Comparison of ENCODE assay signal across 16 cellular contexts in the genomic region with DNA sequence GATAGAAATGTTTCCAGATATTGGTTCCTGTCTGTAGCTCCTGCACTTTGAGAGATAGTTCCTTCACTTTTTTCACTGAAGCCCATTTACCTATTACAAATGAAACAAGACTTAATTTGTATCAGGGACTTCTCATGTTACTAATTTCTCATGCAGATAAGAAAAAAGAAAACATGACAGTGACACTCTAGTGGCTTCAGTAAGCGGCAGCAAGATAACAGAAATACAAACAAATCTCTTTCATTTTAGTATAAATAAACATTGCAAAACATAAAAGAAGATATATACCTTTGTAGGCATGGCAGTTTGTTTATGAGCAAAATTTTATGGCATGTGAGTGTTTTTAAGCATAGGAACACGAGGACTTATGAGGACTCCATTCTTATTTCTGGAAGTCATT.
A peak's percentile ranks its signal among the peaks of the same experiment; 100 is the strongest.
DNase-seq lines count a peak whose midpoint lies in the region; ATAC-seq, FAIRE-seq and TF ChIP-seq lines count a peak whose summit lies in the region.
"Had no signal": no experiment of that assay in that cellular context is flagged by ENCODE, and none has a peak within 500 bp of the region (broad histone marks: within the 10 kb centered on the region; RNA-seq: fewer than 3 reads in every experiment).

No MANE protein-coding gene starts in this region.

- no TSS peak for BruUV-seq in Caco-2 (replicated peaks; lab: Mats Ljungman, UMichigan)

- FAIRE-seq in astrocyte (lab: Jason Lieb, UNC), result no peak
- FAIRE-seq: A204.1, GM12892, H54 had no signal

- 15% methylated on average over 2 of the region's 2 CpGs for WGBS in smooth muscle cell (ENCODE audit: low lambda C conversion rate)
- 92 to 99% (median 95%) methylated on average over 2 of the region's 2 CpGs for WGBS in heart left ventricle, 4 donors

- H3K4me2 ChIP-seq in astrocyte (ENCODE audit: low read length), result no peak overlapping the region
- H3K4me2 ChIP-seq in smooth muscle cell, result peak overlapping the region; percentile 60

- no peaks in the 10 kb centered on the region for H3K27me3 Mint-ChIP-seq in Caco-2 (ENCODE audit: insufficient read depth, unreplicated experiment)
- peaks cover 6% of the 10 kb centered on the region for H3K27me3 Mint-ChIP-seq in HFFc6 (ENCODE audit: insufficient read depth)
- no peaks in the 10 kb centered on the region for H3K27me3 Mint-ChIP-seq in astrocyte (ENCODE audit: low read depth, unreplicated experiment)
- H3K27me3 Mint-ChIP-seq: IgD-negative memory B cell had no signal

- TF ChIP-seq POLR2A in heart left ventricle (IDR thresholded peaks at IDR 0.05), result no peak

- POLR2A ChIA-PET in Caco-2 (lab: Charles Lee), result no interaction called here

- H3K9me3 ChIP-seq in Caco-2, result no peaks in the 10 kb centered on the region
- H3K9me3 ChIP-seq in astrocyte (ENCODE audit: insufficient read depth, low read depth, low read length), result no peaks in the 10 kb centered on the region
- H3K9me3 ChIP-seq in smooth muscle cell (replicated peaks; ENCODE audit: low read depth), result no peaks in the 10 kb centered on the region
- H3K9me3 ChIP-seq in heart left ventricle, result no peaks in the 10 kb centered on the region

- H3K36me3 ChIP-seq in Caco-2 (ENCODE audit: control insufficient read depth, insufficient read depth, low read length), result no peaks in the 10 kb centered on the region
- H3K36me3 ChIP-seq in astrocyte (ENCODE audit: insufficient read depth, low read length), result peaks cover 9% of the 10 kb centered on the region
- peaks cover 6% of the 10 kb centered on the region for H3K36me3 ChIP-seq in smooth muscle cell (ENCODE audit: low read depth)
- H3K36me3 ChIP-seq in heart left ventricle, result peaks cover 0 to 24% (median 6%) of the 10 kb centered on the region in 9 donors

- H3K4me1 Mint-ChIP-seq in Caco-2 (ENCODE audit: low read depth, unreplicated experiment), result peaks cover 27% of the 10 kb centered on the region
- peaks cover 80% of the 10 kb centered on the region for H3K4me1 Mint-ChIP-seq in HFFc6 (ENCODE audit: low read depth)
- H3K4me1 Mint-ChIP-seq in astrocyte (ENCODE audit: low read depth, unreplicated experiment), result peaks cover 15% of the 10 kb centered on the region

- peaks cover 27% of the 10 kb centered on the region for H3K36me3 Mint-ChIP-seq in Caco-2 (ENCODE audit: insufficient read depth, unreplicated experiment)
- H3K36me3 Mint-ChIP-seq in HFFc6 (ENCODE audit: low read depth), result peaks cover 67% of the 10 kb centered on the region
- peaks cover 10% of the 10 kb centered on the region for H3K36me3 Mint-ChIP-seq in astrocyte (ENCODE audit: low read depth, unreplicated experiment)

- H4K20me1 ChIP-seq in astrocyte (ENCODE audit: insufficient read depth, low read length) (no peaks in the 10 kb centered on the region), smooth muscle cell (ENCODE audit: low read depth) (no peaks in the 10 kb centered on the region)

- DNase-seq in Caco-2 (no peak), HFFc6 (no peak), astrocyte (ENCODE audit: low read depth) (no peak), smooth muscle cell (lab: John Stamatoyannopoulos, UW; ENCODE audit: unreplicated experiment) (no peak), heart left ventricle (no peak)
- no peak for DNase-seq in activated effector memory CD4-positive, alpha-beta T cell treated with anti-CD3 and anti-CD28 coated beads, Interleukin-2, amount 50 U/mL, for 16 hours
- DNase-seq: CD8-positive, alpha-beta T cell; COR-L47; DND-41; GDM1 had no signal

- H3K27me3 ChIP-seq in Caco-2 (replicated peaks; ENCODE audit: control insufficient read depth, insufficient read depth, low read length), result no peaks in the 10 kb centered on the region
- H3K27me3 ChIP-seq in astrocyte (ENCODE audit: insufficient read depth, low read length), result no peaks in the 10 kb centered on the region
- H3K27me3 ChIP-seq in smooth muscle cell (ENCODE audit: low read depth), result no peaks in the 10 kb centered on the region
- no peaks in the 10 kb centered on the region for H3K27me3 ChIP-seq in heart left ventricle

- CTCF ChIA-PET in Caco-2 (lab: Charles Lee), result no interaction called here

- H3F3A ChIP-seq in smooth muscle cell (ENCODE audit: low read depth), result peaks cover 12% of the 10 kb centered on the region

- H3K9ac ChIP-seq in astrocyte (ENCODE audit: low read length) (no peak overlapping the region), smooth muscle cell (ENCODE audit: low read depth) (no peak overlapping the region)

- no peak for ATAC-seq in heart left ventricle
- ATAC-seq in GM21367 (IDR thresholded peaks at IDR 0.05; ENCODE audit: unreplicated experiment), result no peak
- ATAC-seq: CD8-positive, alpha-beta T cell had no signal

- H3K4me3 Mint-ChIP-seq in Caco-2 (ENCODE audit: unreplicated experiment), result no peak overlapping the region
- no peak overlapping the region for H3K4me3 Mint-ChIP-seq in HFFc6
- no peak overlapping the region for H3K4me3 Mint-ChIP-seq in astrocyte (ENCODE audit: unreplicated experiment)
- H3K4me3 Mint-ChIP-seq: CD14-positive monocyte; CD8-positive, alpha-beta T cell had no signal

- H3K4me3 ChIP-seq in Caco-2 (ENCODE audit: low read depth, low read length) (no peak overlapping the region), astrocyte (ENCODE audit: insufficient read depth, low read depth, low read length) (no peak overlapping the region), smooth muscle cell (no peak overlapping the region), heart left ventricle (no peak overlapping the region)

- H3K27ac Mint-ChIP-seq in Caco-2 (ENCODE audit: unreplicated experiment), result peak overlapping the region; percentile 48
- peak overlapping the region; percentile 86 for H3K27ac Mint-ChIP-seq in HFFc6
- H3K27ac Mint-ChIP-seq in astrocyte (ENCODE audit: unreplicated experiment), result no peak overlapping the region
- H3K27ac Mint-ChIP-seq: CD8-positive, alpha-beta T cell had no signal

- H3K9me3 Mint-ChIP-seq in Caco-2 (ENCODE audit: unreplicated experiment) (no peaks in the 10 kb centered on the region), HFFc6 (peaks cover 4% of the 10 kb centered on the region; the same call in 1 of the 2 replicates), astrocyte (ENCODE audit: unreplicated experiment) (peaks cover 5% of the 10 kb centered on the region)
- H3K9me3 Mint-ChIP-seq: CD8-positive, alpha-beta T cell had no signal

- peak overlapping the region; percentile 14 for H3K27ac ChIP-seq in astrocyte (ENCODE audit: low read depth, low read length)
- peak overlapping the region; percentile 77 for H3K27ac ChIP-seq in smooth muscle cell (ENCODE audit: low read depth)
- H3K27ac ChIP-seq in heart left ventricle, result no peak overlapping the region

- H2AFZ ChIP-seq in astrocyte (ENCODE audit: low read depth, low read length) (no peak overlapping the region), smooth muscle cell (ENCODE audit: low read depth) (no peak overlapping the region)

- peaks cover 16% of the 10 kb centered on the region; the same call in 1 of the 2 replicates for H3K4me1 ChIP-seq in Caco-2
- H3K4me1 ChIP-seq in astrocyte (ENCODE audit: insufficient read depth, low read length), result peaks cover 15% of the 10 kb centered on the region
- H3K4me1 ChIP-seq in smooth muscle cell (ENCODE audit: low read depth), result peaks cover 24% of the 10 kb centered on the region
- H3K4me1 ChIP-seq in heart left ventricle, result no peaks in the 10 kb centered on the region

- TF ChIP-seq CTCF in Caco-2 (IDR thresholded peaks at IDR 0.05; ENCODE audit: insufficient read depth in 1 of 2, low read depth in 1 of 2, low read length in 1 of 2, severe bottlenecking in 1 of 2, unreplicated experiment in 1 of 2) (no peak), HFFc6 (IDR thresholded peaks at IDR 0.05) (no peak), astrocyte (IDR thresholded peaks at IDR 0.05; ENCODE audit: insufficient read depth, low read depth, low read length) (no peak), smooth muscle cell (IDR thresholded peaks at IDR 0.05; ENCODE audit: borderline replicate concordance, insufficient read depth, poor library complexity, severe bottlenecking) (no peak), heart left ventricle (IDR thresholded peaks at IDR 0.05) (no peak)

- intact Hi-C loops in Caco-2 (cut with micrococcal nuclease; ENCODE audit: unreplicated experiment) (no loop called here), heart left ventricle (cut with DNase I) (no loop called here)

- H3K79me2 ChIP-seq in astrocyte (ENCODE audit: insufficient read depth, low read length) (no peaks in the 10 kb centered on the region), smooth muscle cell (ENCODE audit: low read depth) (peaks cover 10% of the 10 kb centered on the region)

Comparison
In these comparisons a context has a peak if more than half of its experiments do, and no peak if none do; other contexts are left out.
1. H3K27ac ChIP-seq: peak in astrocyte (single experiment) and smooth muscle cell (single experiment); none in heart left ventricle (0 of 12).